17 cellular contexts compared by ENCODE assay signal in genomic region chr1:15213333-15213732, GRCh38. TPM values are rescaled to one million over a fixed set of nuclear protein-coding genes. Genes with fewer than 3 reads are reported as not detected.
A peak's percentile ranks its signal among the peaks of the same experiment; 100 is the strongest.
DNase-seq lines count a peak whose midpoint lies in the region; ATAC-seq and TF ChIP-seq lines count a peak whose summit lies in the region.
"Had no signal": no experiment of that assay in that cellular context is flagged by ENCODE, and none has a peak within 500 bp of the region (broad histone marks: within the 10 kb centered on the region; RNA-seq: fewer than 3 reads in every experiment).

No MANE protein-coding gene starts in this region.

- peaks cover 31% of the 10 kb centered on the region for H3K4me1 Mint-ChIP-seq in brain

- H3K27ac Mint-ChIP-seq in brain, result peak overlapping the region in 4 of 5 experiments; percentile 41 to 92 (median 58)
- H3K27ac Mint-ChIP-seq: activated T-cell treated with anti-CD3 and anti-CD28 coated beads, Interleukin-2, amount 50 U/mL, for 24 hours had no signal

- ATAC-seq in left lung (peak; percentile 43), HG03135 (IDR thresholded peaks at IDR 0.05; ENCODE audit: unreplicated experiment) (no peak), GM21825 (IDR thresholded peaks at IDR 0.05; ENCODE audit: unreplicated experiment) (no peak)
- ATAC-seq: HCT116 had no signal

- DNase-seq in GM04503 (ENCODE audit: low read depth) (peak; percentile 11), left lung (no peak), stomach (peak; percentile 25), NCI-H1105 treated with DMSO at 0.1 percent for 48 hours (lab: John Stamatoyannopoulos, UW) (no peak)
- DNase-seq in activated CD8-positive, alpha-beta memory T cell treated with anti-CD3 and anti-CD28 coated beads, Interleukin-2, amount 50 U/mL, for 48 hours, result no peak
- DNase-seq: activated T-cell treated with anti-CD3 and anti-CD28 coated beads, Interleukin-2, amount 50 U/mL, for 24 hours; amniotic stem cell; heart right ventricle; MG63; stimulated activated CD4-positive, alpha-beta T cell treated with anti-CD3 and anti-CD28 coated beads, Interleukin-2, amount 100 ng/mL, for 24 hours had no signal

- WGBS in stomach, 5 donors, result 65 to 80% (median 72%) methylated on average over 6 of the region's 6 CpGs

- H3K4me3 Mint-ChIP-seq in brain, result peak overlapping the region in 1 of 5 experiments; percentile 19
- H3K4me3 Mint-ChIP-seq: activated T-cell treated with anti-CD3 and anti-CD28 coated beads, Interleukin-2, amount 50 U/mL, for 24 hours had no signal

- H3K4me3 ChIP-seq in left lung (no peak overlapping the region), stomach (no peak overlapping the region)
- H3K4me3 ChIP-seq: heart right ventricle, MG63 had no signal

- H3K27me3 ChIP-seq in left lung (no peaks in the 10 kb centered on the region), stomach (no peaks in the 10 kb centered on the region)
- H3K27me3 ChIP-seq: heart right ventricle, MG63 had no signal

- H3K36me3 ChIP-seq in left lung, result peaks cover 0 to 14% of the 10 kb centered on the region in 2 donors
- H3K36me3 ChIP-seq in stomach, result peaks cover 0 to 20% (median 11%) of the 10 kb centered on the region in 4 donors
- H3K36me3 ChIP-seq: MG63 had no signal

- H3K4me1 ChIP-seq in left lung (peaks cover 12 to 28% of the 10 kb centered on the region in 2 donors), stomach (peaks cover 38 to 98% (median 65%) of the 10 kb centered on the region in 4 donors)

- H3K27ac ChIP-seq in left lung (peak overlapping the region in 1 of 2 donors; percentile 46), stomach (peak overlapping the region in 4 of 5 donors; percentile 68 to 82 (median 73))

- no peak for TF ChIP-seq POLR2A in stomach (IDR thresholded peaks at IDR 0.05)

- H3K27me3 Mint-ChIP-seq in brain, result peaks cover 3% of the 10 kb centered on the region

- TF ChIP-seq CTCF in brain (conservative IDR thresholded peaks at IDR 0.05) (no peak), left lung (IDR thresholded peaks at IDR 0.05) (no peak), stomach (IDR thresholded peaks at IDR 0.05) (no peak)

- H3K36me3 Mint-ChIP-seq in brain, result peaks cover 18% of the 10 kb centered on the region
- H3K36me3 Mint-ChIP-seq: CD14-positive monocyte had no signal

- H3K9me3 Mint-ChIP-seq in brain, result peaks cover 0 to 14% (median 8%) of the 10 kb centered on the region in 5 experiments
- H3K9me3 Mint-ChIP-seq: activated T-cell treated with anti-CD3 and anti-CD28 coated beads, Interleukin-2, amount 50 U/mL, for 24 hours had no signal

- H3K9me3 ChIP-seq in left lung (no peaks in the 10 kb centered on the region), stomach (no peaks in the 10 kb centered on the region)
- H3K9me3 ChIP-seq: heart right ventricle, MG63 had no signal

- no peak for TF ChIP-seq EP300 in stomach (IDR thresholded peaks at IDR 0.05)

- intact Hi-C loops in left lung (cut with DNase I), result no loop called here
- intact Hi-C loops in stomach (cut with DNase I; ENCODE audit: low total_unique reads), result no loop called here

RNA-seq across cellular contexts. Expression of gene FHAD1, which starts 33.7 kb away (rescaled TPM):
- polyA plus RNA-seq in brain (ENCODE audit: insufficient read depth, low read depth, low replicate concordance), result 1.4 TPM
- total RNA-seq in left lung, result 1 to 10 TPM; 1.4 to 8.5 TPM
- total RNA-seq in stomach, result 1 to 10 TPM in 2 of 5 donors, under 1 TPM in 1, not detected in 2; 0.45 to 5.1 (median 2.9) TPM
- polyA plus RNA-seq in stomach, result 1 to 10 TPM in 2 of 3 donors, under 1 TPM in 1; 0.38 to 1.7 (median 1.1) TPM
- total RNA-seq: lung microvascular endothelial cell, OCI-LY7 had no signal

RNA-seq across cellular contexts. Expression of gene TMEM51, which starts 59.8 kb away (rescaled TPM):
- polyA plus RNA-seq in brain (ENCODE audit: insufficient read depth, low read depth, low replicate concordance) (8.8 TPM), stomach (10 to 100 TPM; 13.6 to 18.2 (median 17.2) TPM)
- total RNA-seq in left lung (10 to 100 TPM; 17.9 TPM), stomach (10 to 100 TPM in 4 of 5 donors, 1 to 10 TPM in 1; 1.2 to 32.2 (median 13.8) TPM)
- total RNA-seq: OCI-LY7 had no signal

Comparison
In these comparisons a context has a peak if more than half of its experiments do, and no peak if none do; other contexts are left out.
1. DNase-seq: peak in GM04503 (single experiment) and stomach (single experiment); none in left lung (0 of 2), NCI-H1105 treated with DMSO at 0.1 percent for 48 hours (single experiment) and activated CD8-positive, alpha-beta memory T cell treated with anti-CD3 and anti-CD28 coated beads, Interleukin-2, amount 50 U/mL, for 48 hours (single experiment).